Comparison of ENCODE assay signal across 8 cellular contexts in the genomic region with DNA sequence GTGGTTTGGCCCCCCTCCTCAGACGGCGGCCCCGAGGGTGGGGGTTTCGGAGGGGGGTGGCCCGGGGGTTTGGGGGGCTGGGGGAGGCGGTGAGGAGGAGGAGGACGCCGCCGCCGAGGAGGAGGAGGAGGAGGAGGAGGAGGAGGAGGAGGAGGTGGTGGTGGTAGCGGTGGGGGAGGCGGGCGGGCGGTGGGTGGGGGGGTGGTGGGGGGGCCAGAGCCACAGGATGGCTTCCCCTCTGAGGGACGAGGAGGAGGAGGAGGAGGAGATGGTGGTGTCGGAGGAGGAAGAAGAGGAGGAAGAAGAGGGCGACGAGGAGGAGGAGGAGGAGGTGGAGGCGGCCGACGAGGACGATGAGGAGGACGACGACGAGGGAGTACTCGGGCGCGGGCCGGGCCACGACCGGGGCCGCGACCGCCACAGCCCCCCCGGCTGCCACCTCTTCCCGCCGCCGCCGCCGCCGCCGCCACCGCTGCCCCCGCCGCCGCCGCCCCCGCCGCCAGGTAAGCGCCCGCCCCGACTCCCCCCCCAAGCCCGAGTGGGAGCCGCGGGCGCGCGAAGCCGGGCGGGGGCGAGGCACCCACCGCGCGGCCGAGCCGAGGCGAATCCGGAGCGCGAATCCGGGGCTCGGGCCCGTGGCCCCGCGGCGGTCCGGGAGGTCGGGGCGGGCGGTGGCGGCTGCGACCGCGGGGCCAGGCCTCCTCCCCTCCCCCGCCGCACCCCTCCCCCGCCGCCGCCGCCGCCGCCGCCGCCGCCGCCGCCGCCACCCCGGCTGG. TPM values are rescaled to one million over a fixed set of nuclear protein-coding genes. Genes with fewer than 3 reads are reported as not detected.
DNase-seq lines count a peak whose midpoint lies in the region; ATAC-seq, FAIRE-seq and TF ChIP-seq lines count a peak whose summit lies in the region.

No MANE protein-coding gene starts in this region.

- H3K9me3 Mint-ChIP-seq in astrocyte (ENCODE audit: unreplicated experiment) = no peaks in the 10 kb centered on the region
- H3K9me3 Mint-ChIP-seq in stimulated activated effector memory CD8-positive, alpha-beta T cell treated with anti-CD3 and anti-CD28 coated beads, Interleukin-12 subunit alpha, Interleukin-12 subunit beta, amount 100 ng/mL, for 72 hours = no peaks in the 10 kb centered on the region

- POLR2A ChIA-PET in RWPE1 (lab: Yijun Ruan, JAX; ENCODE audit: low non-redundant PET) = no interaction called here

- intact Hi-C loops in left lung (cut with DNase I) = no loop called here

- peak overlapping the region; percentile 98 for H3K27ac ChIP-seq in RWPE1
- H3K27ac ChIP-seq in astrocyte (ENCODE audit: low read depth, low read length) = peak overlapping the region; percentile 57
- H3K27ac ChIP-seq in left lung = peak overlapping the region; percentile 88 to 97

- ATAC-seq in GM19397 (IDR thresholded peaks at IDR 0.05; ENCODE audit: unreplicated experiment) = peak; percentile 6
- no peak for ATAC-seq in left lung
- peak; percentile 0 for ATAC-seq in stimulated activated effector memory CD8-positive, alpha-beta T cell treated with anti-CD3 and anti-CD28 coated beads, Interleukin-12 subunit alpha, Interleukin-12 subunit beta, amount 100 ng/mL, for 72 hours
- ATAC-seq in HG02763 (IDR thresholded peaks at IDR 0.05; ENCODE audit: unreplicated experiment) = no peak

- H3K4me1 Mint-ChIP-seq in astrocyte (ENCODE audit: low read depth, unreplicated experiment) = no peaks in the 10 kb centered on the region
- H3K4me1 Mint-ChIP-seq in stimulated activated effector memory CD8-positive, alpha-beta T cell treated with anti-CD3 and anti-CD28 coated beads, Interleukin-12 subunit alpha, Interleukin-12 subunit beta, amount 100 ng/mL, for 72 hours = no peaks in the 10 kb centered on the region

- H3K4me3 ChIP-seq in astrocyte (ENCODE audit: insufficient read depth, low read depth, low read length) (peak overlapping the region; percentile 37), left lung (peak overlapping the region; percentile 78 to 89)

- peaks cover 3% of the 10 kb centered on the region for H3K36me3 Mint-ChIP-seq in astrocyte (ENCODE audit: low read depth, unreplicated experiment)
- no peaks in the 10 kb centered on the region for H3K36me3 Mint-ChIP-seq in stimulated activated effector memory CD8-positive, alpha-beta T cell treated with anti-CD3 and anti-CD28 coated beads, Interleukin-12 subunit alpha, Interleukin-12 subunit beta, amount 100 ng/mL, for 72 hours

- TF ChIP-seq CTCF in RWPE1 (conservative IDR thresholded peaks at IDR 0.05; ENCODE audit: low read depth) (no peak), astrocyte (IDR thresholded peaks at IDR 0.05; ENCODE audit: insufficient read depth, low read depth, low read length) (no peak), left lung (IDR thresholded peaks at IDR 0.05) (no peak)

- H3K9me3 ChIP-seq in astrocyte (ENCODE audit: insufficient read depth, low read depth, low read length) = no peaks in the 10 kb centered on the region
- no peaks in the 10 kb centered on the region for H3K9me3 ChIP-seq in left lung

- H3K9ac ChIP-seq in astrocyte (ENCODE audit: low read length) = peak overlapping the region; percentile 87

- H3K79me2 ChIP-seq in astrocyte (ENCODE audit: insufficient read depth, low read length) = peaks cover 32% of the 10 kb centered on the region

- no peaks in the 10 kb centered on the region for H3K27me3 ChIP-seq in astrocyte (ENCODE audit: insufficient read depth, low read length)
- no peaks in the 10 kb centered on the region for H3K27me3 ChIP-seq in left lung

- H3K36me3 ChIP-seq in astrocyte (ENCODE audit: insufficient read depth, low read length) (peaks cover 14% of the 10 kb centered on the region), left lung (no peaks in the 10 kb centered on the region)

- peak overlapping the region; percentile 81 for H3K4me3 Mint-ChIP-seq in astrocyte (ENCODE audit: unreplicated experiment)
- no peak overlapping the region for H3K4me3 Mint-ChIP-seq in stimulated activated effector memory CD8-positive, alpha-beta T cell treated with anti-CD3 and anti-CD28 coated beads, Interleukin-12 subunit alpha, Interleukin-12 subunit beta, amount 100 ng/mL, for 72 hours

- no peak overlapping the region for H2AFZ ChIP-seq in astrocyte (ENCODE audit: low read depth, low read length)

- H3K4me2 ChIP-seq in astrocyte (ENCODE audit: low read length) = peak overlapping the region; percentile 96

- no peak for FAIRE-seq in astrocyte (lab: Jason Lieb, UNC)

- DNase-seq in RWPE1 (ENCODE audit: low spot score) (no peak), astrocyte (ENCODE audit: low read depth) (no peak), left lung (peak in 1 of 2 donors; percentile 80), dedifferentiated amniotic fluid mesenchymal stem cell (ENCODE audit: extremely low spot score) (no peak), mucosa of gallbladder (ENCODE audit: low spot score) (no peak)
- DNase-seq in stimulated activated effector memory CD8-positive, alpha-beta T cell treated with anti-CD3 and anti-CD28 coated beads, Interleukin-12 subunit alpha, Interleukin-12 subunit beta, amount 100 ng/mL, for 72 hours (ENCODE audit: low spot score in 2 of 2) = peak; percentile 24 to 69

- CTCF ChIA-PET in RWPE1 (lab: Yijun Ruan, JAX) = no interaction called here

- no peaks in the 10 kb centered on the region for H3K27me3 Mint-ChIP-seq in astrocyte (ENCODE audit: low read depth, unreplicated experiment)

- H3K4me1 ChIP-seq in astrocyte (ENCODE audit: insufficient read depth, low read length) = peaks cover 35% of the 10 kb centered on the region
- H3K4me1 ChIP-seq in left lung = peaks cover 24 to 84% of the 10 kb centered on the region in 2 donors

- H4K20me1 ChIP-seq in astrocyte (ENCODE audit: insufficient read depth, low read length) = peaks cover 21% of the 10 kb centered on the region

- H3K27ac Mint-ChIP-seq in astrocyte (ENCODE audit: unreplicated experiment) = no peak overlapping the region
- peak overlapping the region; percentile 77 for H3K27ac Mint-ChIP-seq in stimulated activated effector memory CD8-positive, alpha-beta T cell treated with anti-CD3 and anti-CD28 coated beads, Interleukin-12 subunit alpha, Interleukin-12 subunit beta, amount 100 ng/mL, for 72 hours

RNA-seq across cellular contexts. Expression of a gene that starts 3.8 kb away (rescaled TPM):
- 109 and 111 TPM in 2 replicates for total RNA-seq in astrocyte
- 100 to 1,000 TPM in 1 of 2 donors, 10 to 100 TPM in 1; 95.3 to 118 TPM for total RNA-seq in left lung
- total RNA-seq in mucosa of gallbladder = 127 TPM

RNA-seq across cellular contexts. Expression of a gene that starts 27.0 kb away (rescaled TPM):
- total RNA-seq in astrocyte (19.5 and 21.1 TPM in 2 replicates), left lung (10 to 100 TPM in 1 of 2 donors, 1 to 10 TPM in 1; 9.8 to 12.3 TPM), mucosa of gallbladder (21.9 TPM)

RNA-seq across cellular contexts. Expression of a gene that starts 27.4 kb away (rescaled TPM):
- total RNA-seq in astrocyte (56.2 and 60.2 TPM in 2 replicates), left lung (10 to 100 TPM; 60.5 to 72.6 TPM), mucosa of gallbladder (79.0 TPM)

RNA-seq across cellular contexts. Expression of a gene that starts 29.9 kb away (rescaled TPM):
- total RNA-seq in astrocyte = 25.3 and 33.7 TPM in 2 replicates
- total RNA-seq in left lung = 1 to 10 TPM; 5.7 to 6.5 TPM
- total RNA-seq in mucosa of gallbladder = 5.8 TPM

RNA-seq across cellular contexts. Expression of a gene that starts 31.3 kb away (rescaled TPM):
- total RNA-seq in astrocyte (0.54 and 1.1 TPM in 2 replicates), left lung (1 to 10 TPM; 4.5 to 5.1 TPM), mucosa of gallbladder (3.5 TPM)

Comparison
In these comparisons a context has a peak if more than half of its experiments do, and no peak if none do; other contexts are left out.
1. ATAC-seq: peak in GM19397 (single experiment) and stimulated activated effector memory CD8-positive, alpha-beta T cell treated with anti-CD3 and anti-CD28 coated beads, Interleukin-12 subunit alpha, Interleukin-12 subunit beta, amount 100 ng/mL, for 72 hours (single experiment); none in left lung (single experiment) and HG02763 (single experiment).
2. DNase-seq: peak in stimulated activated effector memory CD8-positive, alpha-beta T cell treated with anti-CD3 and anti-CD28 coated beads, Interleukin-12 subunit alpha, Interleukin-12 subunit beta, amount 100 ng/mL, for 72 hours (2 of 2); none in RWPE1 (single experiment), astrocyte (single experiment), dedifferentiated amniotic fluid mesenchymal stem cell (single experiment) and mucosa of gallbladder (single experiment).
3. Peak in every context shown above with its lines, with median percentiles within 50 percentile points of each other: H3K27ac ChIP-seq.